ENCODE assay signal across 1 cellular context in the genomic region with DNA sequence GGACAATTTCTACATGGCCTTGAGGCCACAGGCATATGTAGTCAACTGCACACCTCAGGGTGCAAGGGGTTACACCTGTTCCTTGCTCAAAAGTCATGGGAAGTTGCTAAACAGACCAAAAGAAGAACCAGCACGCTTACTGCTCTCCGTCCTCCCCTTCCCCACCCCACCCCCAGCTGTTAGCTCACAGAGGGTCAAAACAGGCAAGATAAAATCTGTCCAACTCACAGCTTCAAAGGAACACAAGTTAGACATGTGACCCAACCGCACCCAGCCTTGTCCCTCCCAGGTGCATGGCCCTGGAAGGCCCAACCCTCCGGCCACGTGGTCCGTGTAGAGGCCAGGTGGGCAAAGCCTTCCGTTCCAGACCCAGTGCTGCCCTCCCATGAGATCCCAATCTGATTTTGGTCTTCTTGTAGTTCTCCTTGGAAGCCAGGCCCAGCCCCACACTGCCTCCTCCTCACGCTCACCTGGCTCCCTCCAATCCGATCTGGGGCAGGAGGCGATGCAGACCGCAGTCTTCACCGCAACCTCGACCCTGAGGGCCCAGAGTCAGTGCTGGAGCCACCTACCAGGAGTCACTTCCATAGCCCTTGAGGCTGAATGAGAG.
TF ChIP-seq lines count a peak whose summit lies in the region.

No MANE protein-coding gene starts in this region.

TF ChIP-seq in K562, 482 proteins besides CTCF, POLR2A, EP300 and RAD21 (continued from another document and continues in another):
- TF ChIP-seq, protein P1, sequence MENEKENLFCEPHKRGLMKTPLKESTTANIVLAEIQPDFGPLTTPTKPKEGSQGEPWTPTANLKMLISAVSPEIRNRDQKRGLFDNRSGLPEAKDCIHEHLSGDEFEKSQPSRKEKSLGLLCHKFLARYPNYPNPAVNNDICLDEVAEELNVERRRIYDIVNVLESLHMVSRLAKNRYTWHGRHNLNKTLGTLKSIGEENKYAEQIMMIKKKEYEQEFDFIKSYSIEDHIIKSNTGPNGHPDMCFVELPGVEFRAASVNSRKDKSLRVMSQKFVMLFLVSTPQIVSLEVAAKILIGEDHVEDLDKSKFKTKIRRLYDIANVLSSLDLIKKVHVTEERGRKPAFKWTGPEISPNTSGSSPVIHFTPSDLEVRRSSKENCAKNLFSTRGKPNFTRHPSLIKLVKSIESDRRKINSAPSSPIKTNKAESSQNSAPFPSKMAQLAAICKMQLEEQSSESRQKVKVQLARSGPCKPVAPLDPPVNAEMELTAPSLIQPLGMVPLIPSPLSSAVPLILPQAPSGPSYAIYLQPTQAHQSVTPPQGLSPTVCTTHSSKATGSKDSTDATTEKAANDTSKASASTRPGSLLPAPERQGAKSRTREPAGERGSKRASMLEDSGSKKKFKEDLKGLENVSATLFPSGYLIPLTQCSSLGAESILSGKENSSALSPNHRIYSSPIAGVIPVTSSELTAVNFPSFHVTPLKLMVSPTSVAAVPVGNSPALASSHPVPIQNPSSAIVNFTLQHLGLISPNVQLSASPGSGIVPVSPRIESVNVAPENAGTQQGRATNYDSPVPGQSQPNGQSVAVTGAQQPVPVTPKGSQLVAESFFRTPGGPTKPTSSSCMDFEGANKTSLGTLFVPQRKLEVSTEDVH (IDR thresholded peaks at IDR 0.05; ENCODE audit: low read depth, partially characterized antibody), result no peak
- TF ChIP-seq, protein P2, sequence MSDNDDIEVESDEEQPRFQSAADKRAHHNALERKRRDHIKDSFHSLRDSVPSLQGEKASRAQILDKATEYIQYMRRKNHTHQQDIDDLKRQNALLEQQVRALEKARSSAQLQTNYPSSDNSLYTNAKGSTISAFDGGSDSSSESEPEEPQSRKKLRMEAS (CRISPR knock-in tag; IDR thresholded peaks at IDR 0.05), result peak; percentile 94
- TF ChIP-seq ZNF217 (CRISPR knock-in tag; IDR thresholded peaks at IDR 0.05) (no peak), L3MBTL2 (IDR thresholded peaks at IDR 0.05) (peak; percentile 100), CXXC5 (CRISPR knock-in tag; IDR thresholded peaks at IDR 0.05) (peak; percentile 91), ETS2 (tag; IDR thresholded peaks at IDR 0.05; ENCODE audit: borderline replicate concordance, poor library complexity, severe bottlenecking) (no peak), ZFP36 (IDR thresholded peaks at IDR 0.05; ENCODE audit: low read depth, low read length, partially characterized antibody) (no peak), EGR1 (conservative IDR thresholded peaks at IDR 0.05) (no peak), HNRNPL (IDR thresholded peaks at IDR 0.05; ENCODE audit: low read depth, low read length) (no peak; the same call in 1 of the 2 replicates), STAT5B (CRISPR knock-in tag; IDR thresholded peaks at IDR 0.05) (peak; percentile 60; the same call in 1 of the 2 replicates), BCL6 (CRISPR knock-in tag; IDR thresholded peaks at IDR 0.05) (0 out of 2 replicates have a peak, but pooled peaks have one; percentile 19), MCM3 (IDR thresholded peaks at IDR 0.05) (no peak), PHTF2 (CRISPR knock-in tag; IDR thresholded peaks at IDR 0.05) (no peak), SIX5 (IDR thresholded peaks at IDR 0.05; ENCODE audit: borderline replicate concordance in 1 of 2, insufficient read depth in 1 of 2, low read depth in 1 of 2, low read length in 2 of 2) (no peak), ZSCAN32 (CRISPR knock-in tag; IDR thresholded peaks at IDR 0.05) (no peak; the same call in 1 of the 2 replicates), RUNX1 (IDR thresholded peaks at IDR 0.05; ENCODE audit: low read depth) (no peak), STAT5A (IDR thresholded peaks at IDR 0.05; ENCODE audit: borderline replicate concordance, low read length) (no peak), SIN3B (IDR thresholded peaks at IDR 0.05; ENCODE audit: low read depth) (no peak), KHSRP (IDR thresholded peaks at IDR 0.05) (no peak), IRF2 (CRISPR knock-in tag; IDR thresholded peaks at IDR 0.05) (no peak), ZNF431 (CRISPR knock-in tag; IDR thresholded peaks at IDR 0.05) (0 out of 2 replicates have a peak, but pooled peaks have one; percentile 45), YY1 (IDR thresholded peaks at IDR 0.05; ENCODE audit: borderline replicate concordance in 1 of 3, control insufficient read depth in 1 of 3, extremely low read depth in 1 of 3, insufficient read depth in 3 of 3, insufficient read length in 1 of 3, insufficient replicate concordance in 2 of 3, low read depth in 1 of 3, low read length in 2 of 3) (no peak), ZEB2 (IDR thresholded peaks at IDR 0.05) (peak; percentile 95), MEF2D (tag; conservative IDR thresholded peaks at IDR 0.05; ENCODE audit: low read depth) (peak; percentile 85), XRCC4 (IDR thresholded peaks at IDR 0.05; ENCODE audit: extremely low read depth, insufficient read depth, insufficient read length) (no peak), NBN (IDR thresholded peaks at IDR 0.05; ENCODE audit: low read depth) (peak; percentile 66; the same call in 1 of the 2 replicates), BRD4 (IDR thresholded peaks at IDR 0.05) (peak; percentile 89; the same call in 1 of the 2 replicates), MYNN (IDR thresholded peaks at IDR 0.05) (peak; percentile 78), MYNN (CRISPR knock-in tag; IDR thresholded peaks at IDR 0.05) (no peak), KAT7 (CRISPR knock-in tag; IDR thresholded peaks at IDR 0.05; ENCODE audit: borderline replicate concordance) (no peak), ZNF354B (CRISPR knock-in tag; IDR thresholded peaks at IDR 0.05) (peak; percentile 57; the same call in 1 of the 2 replicates), SMAD4 (CRISPR knock-in tag; conservative IDR thresholded peaks at IDR 0.05) (peak; percentile 95), U2AF1 (optimal IDR thresholded peaks at IDR 0.05; ENCODE audit: low read depth, low read length) (no peak), TAF1 (IDR thresholded peaks at IDR 0.05; ENCODE audit: control insufficient read depth, extremely low read depth, insufficient read depth, low read length, severe bottlenecking) (no peak), CBFA2T2 (conservative IDR thresholded peaks at IDR 0.05) (peak; percentile 68), HSF4 (CRISPR knock-in tag; IDR thresholded peaks at IDR 0.05; ENCODE audit: borderline replicate concordance) (peak; percentile 76; the same call in 1 of the 2 replicates), ETV1 (tag; conservative IDR thresholded peaks at IDR 0.05; ENCODE audit: low read depth) (peak; percentile 66), JUNB (CRISPR knock-in tag; conservative IDR thresholded peaks at IDR 0.05) (no peak), TAL1 (IDR thresholded peaks at IDR 0.05) (peak; percentile 31), ZNF212 (CRISPR knock-in tag; IDR thresholded peaks at IDR 0.05) (peak; percentile 18; the same call in 1 of the 2 replicates), ZKSCAN1 (IDR thresholded peaks at IDR 0.05; ENCODE audit: low read depth, low read length) (no peak)
- TF ChIP-seq, protein P3, sequence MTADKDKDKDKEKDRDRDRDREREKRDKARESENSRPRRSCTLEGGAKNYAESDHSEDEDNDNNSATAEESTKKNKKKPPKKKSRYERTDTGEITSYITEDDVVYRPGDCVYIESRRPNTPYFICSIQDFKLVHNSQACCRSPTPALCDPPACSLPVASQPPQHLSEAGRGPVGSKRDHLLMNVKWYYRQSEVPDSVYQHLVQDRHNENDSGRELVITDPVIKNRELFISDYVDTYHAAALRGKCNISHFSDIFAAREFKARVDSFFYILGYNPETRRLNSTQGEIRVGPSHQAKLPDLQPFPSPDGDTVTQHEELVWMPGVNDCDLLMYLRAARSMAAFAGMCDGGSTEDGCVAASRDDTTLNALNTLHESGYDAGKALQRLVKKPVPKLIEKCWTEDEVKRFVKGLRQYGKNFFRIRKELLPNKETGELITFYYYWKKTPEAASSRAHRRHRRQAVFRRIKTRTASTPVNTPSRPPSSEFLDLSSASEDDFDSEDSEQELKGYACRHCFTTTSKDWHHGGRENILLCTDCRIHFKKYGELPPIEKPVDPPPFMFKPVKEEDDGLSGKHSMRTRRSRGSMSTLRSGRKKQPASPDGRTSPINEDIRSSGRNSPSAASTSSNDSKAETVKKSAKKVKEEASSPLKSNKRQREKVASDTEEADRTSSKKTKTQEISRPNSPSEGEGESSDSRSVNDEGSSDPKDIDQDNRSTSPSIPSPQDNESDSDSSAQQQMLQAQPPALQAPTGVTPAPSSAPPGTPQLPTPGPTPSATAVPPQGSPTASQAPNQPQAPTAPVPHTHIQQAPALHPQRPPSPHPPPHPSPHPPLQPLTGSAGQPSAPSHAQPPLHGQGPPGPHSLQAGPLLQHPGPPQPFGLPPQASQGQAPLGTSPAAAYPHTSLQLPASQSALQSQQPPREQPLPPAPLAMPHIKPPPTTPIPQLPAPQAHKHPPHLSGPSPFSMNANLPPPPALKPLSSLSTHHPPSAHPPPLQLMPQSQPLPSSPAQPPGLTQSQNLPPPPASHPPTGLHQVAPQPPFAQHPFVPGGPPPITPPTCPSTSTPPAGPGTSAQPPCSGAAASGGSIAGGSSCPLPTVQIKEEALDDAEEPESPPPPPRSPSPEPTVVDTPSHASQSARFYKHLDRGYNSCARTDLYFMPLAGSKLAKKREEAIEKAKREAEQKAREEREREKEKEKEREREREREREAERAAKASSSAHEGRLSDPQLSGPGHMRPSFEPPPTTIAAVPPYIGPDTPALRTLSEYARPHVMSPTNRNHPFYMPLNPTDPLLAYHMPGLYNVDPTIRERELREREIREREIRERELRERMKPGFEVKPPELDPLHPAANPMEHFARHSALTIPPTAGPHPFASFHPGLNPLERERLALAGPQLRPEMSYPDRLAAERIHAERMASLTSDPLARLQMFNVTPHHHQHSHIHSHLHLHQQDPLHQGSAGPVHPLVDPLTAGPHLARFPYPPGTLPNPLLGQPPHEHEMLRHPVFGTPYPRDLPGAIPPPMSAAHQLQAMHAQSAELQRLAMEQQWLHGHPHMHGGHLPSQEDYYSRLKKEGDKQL (CRISPR knock-in tag; IDR thresholded peaks at IDR 0.05; ENCODE audit: borderline replicate concordance), result no peak
- TF ChIP-seq, protein P4, sequence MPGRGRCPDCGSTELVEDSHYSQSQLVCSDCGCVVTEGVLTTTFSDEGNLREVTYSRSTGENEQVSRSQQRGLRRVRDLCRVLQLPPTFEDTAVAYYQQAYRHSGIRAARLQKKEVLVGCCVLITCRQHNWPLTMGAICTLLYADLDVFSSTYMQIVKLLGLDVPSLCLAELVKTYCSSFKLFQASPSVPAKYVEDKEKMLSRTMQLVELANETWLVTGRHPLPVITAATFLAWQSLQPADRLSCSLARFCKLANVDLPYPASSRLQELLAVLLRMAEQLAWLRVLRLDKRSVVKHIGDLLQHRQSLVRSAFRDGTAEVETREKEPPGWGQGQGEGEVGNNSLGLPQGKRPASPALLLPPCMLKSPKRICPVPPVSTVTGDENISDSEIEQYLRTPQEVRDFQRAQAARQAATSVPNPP (IDR thresholded peaks at IDR 0.05; ENCODE audit: borderline replicate concordance, insufficient read depth, insufficient read length), result no peak
- TF ChIP-seq, protein P5, sequence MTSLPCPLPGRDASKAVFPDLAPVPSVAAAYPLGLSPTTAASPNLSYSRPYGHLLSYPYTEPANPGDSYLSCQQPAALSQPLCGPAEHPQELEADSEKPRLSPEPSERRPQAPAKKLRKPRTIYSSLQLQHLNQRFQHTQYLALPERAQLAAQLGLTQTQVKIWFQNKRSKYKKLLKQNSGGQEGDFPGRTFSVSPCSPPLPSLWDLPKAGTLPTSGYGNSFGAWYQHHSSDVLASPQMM (CRISPR knock-in tag; IDR thresholded peaks at IDR 0.05), result no peak
- TF ChIP-seq, protein P6, sequence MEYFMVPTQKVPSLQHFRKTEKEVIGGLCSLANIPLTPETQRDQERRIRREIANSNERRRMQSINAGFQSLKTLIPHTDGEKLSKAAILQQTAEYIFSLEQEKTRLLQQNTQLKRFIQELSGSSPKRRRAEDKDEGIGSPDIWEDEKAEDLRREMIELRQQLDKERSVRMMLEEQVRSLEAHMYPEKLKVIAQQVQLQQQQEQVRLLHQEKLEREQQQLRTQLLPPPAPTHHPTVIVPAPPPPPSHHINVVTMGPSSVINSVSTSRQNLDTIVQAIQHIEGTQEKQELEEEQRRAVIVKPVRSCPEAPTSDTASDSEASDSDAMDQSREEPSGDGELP (CRISPR knock-in tag; IDR thresholded peaks at IDR 0.05; ENCODE audit: borderline replicate concordance), result peak; percentile 84
- TF ChIP-seq, protein P7, sequence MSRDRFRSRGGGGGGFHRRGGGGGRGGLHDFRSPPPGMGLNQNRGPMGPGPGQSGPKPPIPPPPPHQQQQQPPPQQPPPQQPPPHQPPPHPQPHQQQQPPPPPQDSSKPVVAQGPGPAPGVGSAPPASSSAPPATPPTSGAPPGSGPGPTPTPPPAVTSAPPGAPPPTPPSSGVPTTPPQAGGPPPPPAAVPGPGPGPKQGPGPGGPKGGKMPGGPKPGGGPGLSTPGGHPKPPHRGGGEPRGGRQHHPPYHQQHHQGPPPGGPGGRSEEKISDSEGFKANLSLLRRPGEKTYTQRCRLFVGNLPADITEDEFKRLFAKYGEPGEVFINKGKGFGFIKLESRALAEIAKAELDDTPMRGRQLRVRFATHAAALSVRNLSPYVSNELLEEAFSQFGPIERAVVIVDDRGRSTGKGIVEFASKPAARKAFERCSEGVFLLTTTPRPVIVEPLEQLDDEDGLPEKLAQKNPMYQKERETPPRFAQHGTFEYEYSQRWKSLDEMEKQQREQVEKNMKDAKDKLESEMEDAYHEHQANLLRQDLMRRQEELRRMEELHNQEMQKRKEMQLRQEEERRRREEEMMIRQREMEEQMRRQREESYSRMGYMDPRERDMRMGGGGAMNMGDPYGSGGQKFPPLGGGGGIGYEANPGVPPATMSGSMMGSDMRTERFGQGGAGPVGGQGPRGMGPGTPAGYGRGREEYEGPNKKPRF (IDR thresholded peaks at IDR 0.05; ENCODE audit: low read depth, low read length), result no peak
